ENCODE assay signal across 27 cellular contexts in genomic region chr6:139852067-139852466, GRCh38.
DNase-seq lines count a peak whose midpoint lies in the region; ATAC-seq and TF ChIP-seq lines count a peak whose summit lies in the region.
"Had no signal": no experiment of that assay in that cellular context is flagged by ENCODE, and none has a peak within 500 bp of the region (broad histone marks: within the 10 kb centered on the region; RNA-seq: fewer than 3 reads in every experiment).

No MANE protein-coding gene starts in this region.

- H3K4me3 ChIP-seq in ACC112 (ENCODE audit: low read depth, low read length) (no peak overlapping the region), fibroblast of the aortic adventitia (ENCODE audit: low read depth, low read length) (no peak overlapping the region)
- H3K4me3 ChIP-seq: esophagus muscularis mucosa, gastrocnemius medialis, PC-9 had no signal

- DNase-seq in LoVo (ENCODE audit: low spot score): peak; percentile 18
- peak; percentile 19 for DNase-seq in fibroblast of the aortic adventitia (ENCODE audit: low read depth)
- no peak for DNase-seq in nephron progenitor cell
- no peak for DNase-seq in EL
- no peak for DNase-seq in natural killer cell treated with Interleukin-12 subunit alpha and Interleukin-12 subunit beta and Interleukin-15 and Interleukin-18, amount 100 ng/mL, for 72 hours (ENCODE audit: low spot score)
- DNase-seq in activated effector memory CD4-positive, alpha-beta T cell treated with anti-CD3 and anti-CD28 coated beads, Interleukin-2, amount 50 U/mL, for 16 hours: no peak
- no peak for DNase-seq in RPMI8226
- DNase-seq: activated CD4-positive, alpha-beta T cell treated with anti-CD3 and anti-CD28 coated beads, Interleukin-2, amount 50 U/mL, for 48 hours; activated naive CD4-positive, alpha-beta T cell treated with anti-CD3 and anti-CD28 coated beads, Interleukin-2, amount 50 U/mL, for 16 hours; BE2C; CD8-positive, alpha-beta memory T cell; cortex of kidney; DMS 273 treated with DMSO at 0.1 percent for 48 hours; effector memory CD8-positive, alpha-beta T cell; gastrocnemius medialis; NCI-H1092 treated with DMSO at 0.1 percent for 48 hours; NCI-H2029; NCI-H526 treated with DMSO at 0.1 percent for 48 hours; PC-9; posterior cingulate gyrus; SIG-M5; stimulated activated naive CD4-positive, alpha-beta T cell treated with Interleukin-2 at 50 U/mL for 16 hours had no signal

- H3K27ac Mint-ChIP-seq in nephron progenitor cell: peak overlapping the region; percentile 98
- no peak overlapping the region for H3K27ac Mint-ChIP-seq in natural killer cell treated with Interleukin-12 subunit alpha and Interleukin-12 subunit beta and Interleukin-15 and Interleukin-18, amount 100 ng/mL, for 72 hours
- H3K27ac Mint-ChIP-seq: activated T-helper 1 cell treated with anti-CD3 and anti-CD28 coated beads, Interleukin-12 subunit alpha, Interleukin-12 subunit beta, Interleukin-2, Interleukin-4 antibody, amounts not matched to agents 30 ng/mL and 10 ng/mL and 1 ng/mL, durations not matched to agents 14 hours and 24 hours and 36 hours; CD8-positive, alpha-beta memory T cell; effector memory CD8-positive, alpha-beta T cell had no signal

- peaks cover 26% of the 10 kb centered on the region for H3K36me3 Mint-ChIP-seq in nephron progenitor cell (ENCODE audit: low read depth)
- no peaks in the 10 kb centered on the region for H3K36me3 Mint-ChIP-seq in natural killer cell treated with Interleukin-12 subunit alpha and Interleukin-12 subunit beta and Interleukin-15 and Interleukin-18, amount 100 ng/mL, for 72 hours
- H3K36me3 Mint-ChIP-seq: CD8-positive, alpha-beta memory T cell had no signal

- H3K36me3 ChIP-seq in ACC112 (ENCODE audit: insufficient read depth, low read length): 0 out of 2 replicates have a peak, but pooled peaks cover 5% of the 10 kb centered on the region
- H3K36me3 ChIP-seq: BE2C, esophagus muscularis mucosa, gastrocnemius medialis had no signal

- H3K4me1 ChIP-seq in ACC112 (ENCODE audit: control insufficient read depth, insufficient read depth, low read length, unreplicated experiment): peaks cover 20% of the 10 kb centered on the region
- H3K4me1 ChIP-seq: BE2C had no signal

- no peak for TF ChIP-seq CTCF in fibroblast of the aortic adventitia (IDR thresholded peaks at IDR 0.05; ENCODE audit: insufficient read depth, low read length)
- TF ChIP-seq CTCF in nephron progenitor cell (IDR thresholded peaks at IDR 0.05): no peak

- no peaks in the 10 kb centered on the region for H3K27me3 ChIP-seq in ACC112 (ENCODE audit: insufficient read depth, low read length)
- H3K27me3 ChIP-seq: BE2C, esophagus muscularis mucosa, gastrocnemius medialis had no signal

- H3K9me3 Mint-ChIP-seq in nephron progenitor cell: peaks cover 32% of the 10 kb centered on the region
- no peaks in the 10 kb centered on the region for H3K9me3 Mint-ChIP-seq in natural killer cell treated with Interleukin-12 subunit alpha and Interleukin-12 subunit beta and Interleukin-15 and Interleukin-18, amount 100 ng/mL, for 72 hours
- H3K9me3 Mint-ChIP-seq: activated T-helper 1 cell treated with anti-CD3 and anti-CD28 coated beads, Interleukin-12 subunit alpha, Interleukin-12 subunit beta, Interleukin-2, Interleukin-4 antibody, amounts not matched to agents 30 ng/mL and 10 ng/mL and 1 ng/mL, durations not matched to agents 14 hours and 24 hours and 36 hours; effector memory CD8-positive, alpha-beta T cell had no signal

- peak overlapping the region; percentile 57 for H2AFZ ChIP-seq in ACC112 (ENCODE audit: low read length, unreplicated experiment)
- H2AFZ ChIP-seq: PC-9 had no signal

- H3K79me2 ChIP-seq in ACC112 (ENCODE audit: control insufficient read depth, insufficient read depth, low read length, unreplicated experiment): no peaks in the 10 kb centered on the region

- ATAC-seq in natural killer cell treated with Interleukin-12 subunit alpha and Interleukin-12 subunit beta and Interleukin-15 and Interleukin-18, amount 100 ng/mL, for 72 hours: no peak
- ATAC-seq: activated CD4-positive, CD25-positive, alpha-beta regulatory T cell treated with anti-CD3 and anti-CD28 coated beads, Interleukin-2, amount 50 U/mL, for 24 hours; effector memory CD8-positive, alpha-beta T cell; gastrocnemius medialis; sciatic nerve had no signal

- no peak overlapping the region for H3K27ac ChIP-seq in ACC112 (ENCODE audit: low read depth, low read length)
- H3K27ac ChIP-seq: esophagus muscularis mucosa, gastrocnemius medialis, PC-9 had no signal

- H3K4me3 Mint-ChIP-seq in nephron progenitor cell: peak overlapping the region; percentile 11
- no peak overlapping the region for H3K4me3 Mint-ChIP-seq in natural killer cell treated with Interleukin-12 subunit alpha and Interleukin-12 subunit beta and Interleukin-15 and Interleukin-18, amount 100 ng/mL, for 72 hours
- H3K4me3 Mint-ChIP-seq: activated T-helper 1 cell treated with anti-CD3 and anti-CD28 coated beads, Interleukin-12 subunit alpha, Interleukin-12 subunit beta, Interleukin-2, Interleukin-4 antibody, amounts not matched to agents 30 ng/mL and 10 ng/mL and 1 ng/mL, durations not matched to agents 14 hours and 24 hours and 36 hours; CD8-positive, alpha-beta memory T cell; effector memory CD8-positive, alpha-beta T cell had no signal

- H3K4me1 Mint-ChIP-seq in nephron progenitor cell: peaks cover 76% of the 10 kb centered on the region
- H3K4me1 Mint-ChIP-seq in natural killer cell treated with Interleukin-12 subunit alpha and Interleukin-12 subunit beta and Interleukin-15 and Interleukin-18, amount 100 ng/mL, for 72 hours (ENCODE audit: low read depth in 2 of 2): no peaks in the 10 kb centered on the region
- H3K4me1 Mint-ChIP-seq: CD8-positive, alpha-beta memory T cell had no signal

- H3K27me3 Mint-ChIP-seq in nephron progenitor cell (ENCODE audit: low read depth, poor library complexity): no peaks in the 10 kb centered on the region
- peaks cover 2 to 9% of the 10 kb centered on the region in 2 donors for H3K27me3 Mint-ChIP-seq in natural killer cell treated with Interleukin-12 subunit alpha and Interleukin-12 subunit beta and Interleukin-15 and Interleukin-18, amount 100 ng/mL, for 72 hours
- H3K27me3 Mint-ChIP-seq: CD8-positive, alpha-beta memory T cell had no signal

Comparison
In these comparisons a context has a peak if more than half of its experiments do, and no peak if none do; other contexts are left out.
1. DNase-seq: peak in LoVo (single experiment) and fibroblast of the aortic adventitia (single experiment); none in nephron progenitor cell (single experiment), EL (single experiment), natural killer cell treated with Interleukin-12 subunit alpha and Interleukin-12 subunit beta and Interleukin-15 and Interleukin-18, amount 100 ng/mL, for 72 hours (single experiment), activated effector memory CD4-positive, alpha-beta T cell treated with anti-CD3 and anti-CD28 coated beads, Interleukin-2, amount 50 U/mL, for 16 hours (single experiment) and RPMI8226 (single experiment).